In the genomic region with DNA sequence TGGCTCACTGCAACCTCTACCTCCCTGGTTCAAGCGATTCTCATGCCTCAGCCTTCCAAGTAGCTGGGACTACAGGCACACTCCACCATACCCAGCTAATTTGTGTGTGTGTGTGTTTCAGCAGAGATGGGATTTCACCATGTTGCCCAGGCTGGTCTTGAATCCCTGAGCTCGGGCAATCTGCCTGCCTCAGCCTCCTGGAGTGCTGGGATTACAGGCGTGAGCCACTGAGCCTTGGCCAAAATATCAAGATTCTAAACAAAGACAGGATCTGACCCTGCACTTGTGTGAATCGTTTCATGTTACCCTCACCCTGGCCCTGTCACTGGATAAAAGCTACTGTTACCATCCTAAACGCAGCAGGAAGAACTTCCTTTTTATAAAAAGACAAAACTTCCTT, we compare ENCODE assay signal across 1 cellular context.
TF ChIP-seq lines count a peak whose summit lies in the region.

No MANE protein-coding gene starts in this region.

TF ChIP-seq in GM23338, 12 proteins besides CTCF, POLR2A, EP300 and RAD21 (continued from another document):
- TF ChIP-seq, protein P1, sequence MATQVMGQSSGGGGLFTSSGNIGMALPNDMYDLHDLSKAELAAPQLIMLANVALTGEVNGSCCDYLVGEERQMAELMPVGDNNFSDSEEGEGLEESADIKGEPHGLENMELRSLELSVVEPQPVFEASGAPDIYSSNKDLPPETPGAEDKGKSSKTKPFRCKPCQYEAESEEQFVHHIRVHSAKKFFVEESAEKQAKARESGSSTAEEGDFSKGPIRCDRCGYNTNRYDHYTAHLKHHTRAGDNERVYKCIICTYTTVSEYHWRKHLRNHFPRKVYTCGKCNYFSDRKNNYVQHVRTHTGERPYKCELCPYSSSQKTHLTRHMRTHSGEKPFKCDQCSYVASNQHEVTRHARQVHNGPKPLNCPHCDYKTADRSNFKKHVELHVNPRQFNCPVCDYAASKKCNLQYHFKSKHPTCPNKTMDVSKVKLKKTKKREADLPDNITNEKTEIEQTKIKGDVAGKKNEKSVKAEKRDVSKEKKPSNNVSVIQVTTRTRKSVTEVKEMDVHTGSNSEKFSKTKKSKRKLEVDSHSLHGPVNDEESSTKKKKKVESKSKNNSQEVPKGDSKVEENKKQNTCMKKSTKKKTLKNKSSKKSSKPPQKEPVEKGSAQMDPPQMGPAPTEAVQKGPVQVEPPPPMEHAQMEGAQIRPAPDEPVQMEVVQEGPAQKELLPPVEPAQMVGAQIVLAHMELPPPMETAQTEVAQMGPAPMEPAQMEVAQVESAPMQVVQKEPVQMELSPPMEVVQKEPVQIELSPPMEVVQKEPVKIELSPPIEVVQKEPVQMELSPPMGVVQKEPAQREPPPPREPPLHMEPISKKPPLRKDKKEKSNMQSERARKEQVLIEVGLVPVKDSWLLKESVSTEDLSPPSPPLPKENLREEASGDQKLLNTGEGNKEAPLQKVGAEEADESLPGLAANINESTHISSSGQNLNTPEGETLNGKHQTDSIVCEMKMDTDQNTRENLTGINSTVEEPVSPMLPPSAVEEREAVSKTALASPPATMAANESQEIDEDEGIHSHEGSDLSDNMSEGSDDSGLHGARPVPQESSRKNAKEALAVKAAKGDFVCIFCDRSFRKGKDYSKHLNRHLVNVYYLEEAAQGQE (IDR thresholded peaks at IDR 0.05; ENCODE audit: unreplicated experiment): no peak
- no peak for TF ChIP-seq STAT1 (IDR thresholded peaks at IDR 0.05; ENCODE audit: unreplicated experiment)
- TF ChIP-seq ZNF114 (CRISPR knock-in tag; IDR thresholded peaks at IDR 0.05): no peak
- TF ChIP-seq NANOG (IDR thresholded peaks at IDR 0.05; ENCODE audit: borderline replicate concordance): no peak
- no peak for TF ChIP-seq POLR2AphosphoS5 (IDR thresholded peaks at IDR 0.05; ENCODE audit: low read depth)
